Comparison of ENCODE assay signal across 13 cellular contexts in genomic region chr22:19041403-19042074, GRCh38.
"Had no signal": no experiment of that assay in that cellular context is flagged by ENCODE, and none has a peak within 500 bp of the region (broad histone marks: within the 10 kb centered on the region; RNA-seq: fewer than 3 reads in every experiment).

No MANE protein-coding gene starts in this region.

- H3K4me3 Mint-ChIP-seq: activated CD8-positive, alpha-beta T cell treated with anti-CD3 and anti-CD28 coated beads, Interleukin-2, amount 10 ng/mL, durations not matched to agents 7 days and 5 days; activated naive CD8-positive, alpha-beta T cell treated with anti-CD3 and anti-CD28 coated beads for 36 hours; activated T-helper 17 cell treated with anti-CD3 and anti-CD28 coated beads, Interleukin-2, amount 50 U/mL, for 72 hours; stimulated activated memory B cell treated with anti-CD40 and anti-IgM and Interleukin-4, amounts not matched to agents 10 μg/mL and 1 μg/mL and 100 μg/mL, for 72 hours had no signal

- H3K27me3 ChIP-seq: ascending aorta, esophagus squamous epithelium, SJSA1, transverse colon had no signal

- H3K27me3 Mint-ChIP-seq: activated naive CD8-positive, alpha-beta T cell treated with anti-CD3 and anti-CD28 coated beads for 36 hours; activated T-helper 17 cell treated with anti-CD3 and anti-CD28 coated beads, Interleukin-2, amount 50 U/mL, for 72 hours; stimulated activated memory B cell treated with anti-CD40 and anti-IgM and Interleukin-4, amounts not matched to agents 10 μg/mL and 1 μg/mL and 100 μg/mL, for 72 hours had no signal

- H3K9me3 ChIP-seq: ascending aorta, esophagus squamous epithelium, SJSA1, transverse colon had no signal

- H3K27ac Mint-ChIP-seq: activated CD8-positive, alpha-beta T cell treated with anti-CD3 and anti-CD28 coated beads, Interleukin-2, amount 10 ng/mL, durations not matched to agents 7 days and 5 days; activated naive CD8-positive, alpha-beta T cell treated with anti-CD3 and anti-CD28 coated beads for 36 hours; activated T-helper 17 cell treated with anti-CD3 and anti-CD28 coated beads, Interleukin-2, amount 50 U/mL, for 72 hours; stimulated activated memory B cell treated with anti-CD40 and anti-IgM and Interleukin-4, amounts not matched to agents 10 μg/mL and 1 μg/mL and 100 μg/mL, for 72 hours had no signal

- H3K9me3 Mint-ChIP-seq: activated naive CD8-positive, alpha-beta T cell treated with anti-CD3 and anti-CD28 coated beads for 36 hours; activated T-helper 17 cell treated with anti-CD3 and anti-CD28 coated beads, Interleukin-2, amount 50 U/mL, for 72 hours; stimulated activated memory B cell treated with anti-CD40 and anti-IgM and Interleukin-4, amounts not matched to agents 10 μg/mL and 1 μg/mL and 100 μg/mL, for 72 hours had no signal

- ATAC-seq: activated CD8-positive, alpha-beta T cell treated with anti-CD3 and anti-CD28 coated beads, Interleukin-2, amount 10 ng/mL, durations not matched to agents 7 days and 5 days; activated T-helper 17 cell treated with anti-CD3 and anti-CD28 coated beads, Interleukin-2, amount 50 U/mL, for 72 hours; left lobe of liver; stimulated activated memory B cell treated with anti-CD40 and anti-IgM and Interleukin-4, amounts not matched to agents 10 μg/mL and 1 μg/mL and 100 μg/mL, for 72 hours had no signal

- H3K4me1 Mint-ChIP-seq: activated naive CD8-positive, alpha-beta T cell treated with anti-CD3 and anti-CD28 coated beads for 36 hours; stimulated activated memory B cell treated with anti-CD40 and anti-IgM and Interleukin-4, amounts not matched to agents 10 μg/mL and 1 μg/mL and 100 μg/mL, for 72 hours had no signal

- DNase-seq: activated CD8-positive, alpha-beta memory T cell treated with anti-CD3 and anti-CD28 coated beads, Interleukin-2, amount 50 U/mL, for 48 hours; activated CD8-positive, alpha-beta T cell treated with anti-CD3 and anti-CD28 coated beads, Interleukin-2, amount 10 ng/mL, durations not matched to agents 7 days and 5 days; activated naive CD8-positive, alpha-beta T cell treated with anti-CD3 and anti-CD28 coated beads for 36 hours; esophagus squamous epithelium; foreskin fibroblast; mesendoderm; transverse colon had no signal

- H3K4me1 ChIP-seq: ascending aorta, esophagus squamous epithelium, SJSA1, transverse colon had no signal

- H3K4me3 ChIP-seq: ascending aorta, esophagus squamous epithelium, SJSA1, smooth muscle cell, transverse colon had no signal

- H3K27ac ChIP-seq: ascending aorta, esophagus squamous epithelium, SJSA1, transverse colon had no signal
